Comparison of ENCODE assay signal across 9 cellular contexts in the genomic region with DNA sequence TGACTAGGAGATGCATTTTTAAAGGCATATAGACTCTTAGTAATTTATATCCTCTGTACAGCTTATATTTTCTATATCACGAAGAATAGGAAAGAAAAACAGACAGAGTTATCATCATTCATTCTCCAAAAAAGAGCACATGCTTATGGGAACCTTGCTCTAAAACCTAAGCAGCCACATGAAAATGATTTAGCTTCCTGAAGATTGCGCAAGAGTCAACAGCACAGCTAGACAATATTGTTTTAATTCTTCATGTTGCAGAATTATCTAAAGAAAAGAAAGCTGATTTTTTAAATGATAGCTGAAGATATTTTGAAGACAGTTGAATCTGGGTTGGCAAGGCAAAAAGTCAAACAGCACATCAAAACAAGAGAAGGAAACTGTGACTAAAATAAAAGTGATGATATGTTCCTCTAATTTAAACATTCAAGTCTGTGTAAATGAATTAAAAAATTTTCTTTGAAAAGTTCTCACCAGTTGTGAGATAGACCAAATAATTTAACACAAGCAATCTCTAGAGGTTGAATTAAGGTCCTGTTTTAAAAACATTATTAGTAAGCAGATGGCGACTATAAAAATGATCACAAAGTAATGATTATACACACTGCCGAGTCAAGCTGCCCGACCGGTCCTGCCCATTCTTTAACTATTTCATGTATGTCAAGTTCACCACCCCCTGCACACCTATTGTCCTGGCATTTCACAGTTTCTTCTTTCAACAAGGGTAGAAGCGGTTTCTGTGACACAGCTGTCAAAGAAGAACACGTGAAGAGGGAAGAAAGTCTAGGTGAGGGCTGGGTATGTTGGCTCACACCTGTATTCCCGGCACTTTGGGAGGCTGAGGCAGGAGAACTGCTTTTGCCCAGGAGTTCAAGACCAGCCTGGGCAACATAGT.
DNase-seq lines count a peak whose midpoint lies in the region; ATAC-seq and TF ChIP-seq lines count a peak whose summit lies in the region.
"Had no signal": no experiment of that assay in that cellular context is flagged by ENCODE, and none has a peak within 500 bp of the region (broad histone marks: within the 10 kb centered on the region; RNA-seq: fewer than 3 reads in every experiment).

No MANE protein-coding gene starts in this region.

- H3K36me3 ChIP-seq in suprapubic skin (no peaks in the 10 kb centered on the region), HAP-1 (replicated peaks) (no peaks in the 10 kb centered on the region)

- 38% methylated on average over 9 of the region's 9 CpGs for WGBS in suprapubic skin

- in situ Hi-C loops in HAP-1 (cut with MboI; ENCODE audit: low sequenced_read_pairs), result no loop called here

- TF ChIP-seq EP300 in suprapubic skin (IDR thresholded peaks at IDR 0.05), result no peak

- H3K27me3 ChIP-seq in suprapubic skin (no peaks in the 10 kb centered on the region), HAP-1 (ENCODE audit: low read depth) (peaks cover 3% of the 10 kb centered on the region; the same call in 1 of the 2 replicates)

- no peaks in the 10 kb centered on the region for H3K27me3 Mint-ChIP-seq in activated CD4-positive, alpha-beta memory T cell treated with anti-CD3 and anti-CD28 coated beads for 36 hours

- H3K4me3 Mint-ChIP-seq in activated CD4-positive, alpha-beta memory T cell treated with anti-CD3 and anti-CD28 coated beads for 36 hours, result peak overlapping the region; percentile 7

- DNase-seq in SKM-1 treated with dmso at 0.1 percent for 144 hours (lab: John Stamatoyannopoulos, UW; ENCODE audit: unreplicated experiment), result peak; percentile 10
- DNase-seq in SKM-1 (lab: John Stamatoyannopoulos, UW; ENCODE audit: unreplicated experiment), result no peak
- no peak for DNase-seq in activated CD4-positive, alpha-beta memory T cell treated with anti-CD3 and anti-CD28 coated beads for 36 hours
- DNase-seq in fibroblast of mammary gland (ENCODE audit: low read depth), result peak; percentile 74
- DNase-seq in suprapubic skin (ENCODE audit: low spot score in 2 of 2), result no peak
- no peak for DNase-seq in stimulated activated CD4-positive, alpha-beta T cell treated with anti-CD3 and anti-CD28 coated beads, Interleukin-4, amount 100 ng/mL, for 4 hours
- no peak for DNase-seq in HAP-1 (ENCODE audit: low spot score in 2 of 2)
- DNase-seq: posterior cingulate gyrus had no signal

- H3K9me3 Mint-ChIP-seq in activated CD4-positive, alpha-beta memory T cell treated with anti-CD3 and anti-CD28 coated beads for 36 hours, result no peaks in the 10 kb centered on the region

- H3K4me3 ChIP-seq in fibroblast of mammary gland (ENCODE audit: control insufficient read depth, low read depth, low read length), result no peak overlapping the region
- no peak overlapping the region for H3K4me3 ChIP-seq in suprapubic skin
- no peak overlapping the region for H3K4me3 ChIP-seq in HAP-1

- H3K27ac ChIP-seq in suprapubic skin, result peak overlapping the region; percentile 40

- H3K4me1 ChIP-seq in suprapubic skin (peaks cover 30% of the 10 kb centered on the region), HAP-1 (peaks cover 10% of the 10 kb centered on the region)

- TF ChIP-seq CTCF in fibroblast of mammary gland (conservative IDR thresholded peaks at IDR 0.05; ENCODE audit: control insufficient read depth, insufficient read depth, low read depth, low read length), result no peak
- TF ChIP-seq CTCF in suprapubic skin (IDR thresholded peaks at IDR 0.05), result no peak

- CTCF ChIA-PET in activated CD4-positive, alpha-beta memory T cell treated with anti-CD3 and anti-CD28 coated beads for 36 hours (lab: Charles Lee), result interaction anchor here (1.0 to 3.2 kb wide), 7 partner anchors 9 to 194 kb away, joined by 3 to 24 read pairs (median 4); a partner anchor contains a TSS

- no peaks in the 10 kb centered on the region for H3K9me3 ChIP-seq in suprapubic skin
- no peaks in the 10 kb centered on the region for H3K9me3 ChIP-seq in HAP-1

- POLR2A ChIA-PET in activated CD4-positive, alpha-beta memory T cell treated with anti-CD3 and anti-CD28 coated beads for 36 hours (lab: Charles Lee), result interaction anchor here (0.6 to 4.6 kb wide), 4 partner anchors 69 to 292 kb away, joined by 3 to 47 read pairs (median 4); a partner anchor contains a TSS

- H3K36me3 Mint-ChIP-seq in activated CD4-positive, alpha-beta memory T cell treated with anti-CD3 and anti-CD28 coated beads for 36 hours, result no peaks in the 10 kb centered on the region

- no peak for TF ChIP-seq POLR2A in suprapubic skin (IDR thresholded peaks at IDR 0.05)

- peak overlapping the region; percentile 72 for H3K27ac Mint-ChIP-seq in activated CD4-positive, alpha-beta memory T cell treated with anti-CD3 and anti-CD28 coated beads for 36 hours

- H3K4me1 Mint-ChIP-seq in activated CD4-positive, alpha-beta memory T cell treated with anti-CD3 and anti-CD28 coated beads for 36 hours (ENCODE audit: low read depth), result peaks cover 81% of the 10 kb centered on the region

- no peak for ATAC-seq in GM21825 (IDR thresholded peaks at IDR 0.05; ENCODE audit: unreplicated experiment)

- intact Hi-C loops in activated CD4-positive, alpha-beta memory T cell treated with anti-CD3 and anti-CD28 coated beads for 36 hours (cut with micrococcal nuclease), result loop anchor here (5.0 to 10.0 kb wide), 6 partner anchors 152 to 483 kb away; a partner anchor contains a TSS

Comparison
In these comparisons a context has a peak if more than half of its experiments do, and no peak if none do; other contexts are left out.
1. DNase-seq: peak in SKM-1 treated with dmso at 0.1 percent for 144 hours (single experiment) and fibroblast of mammary gland (single experiment); none in SKM-1 (single experiment), activated CD4-positive, alpha-beta memory T cell treated with anti-CD3 and anti-CD28 coated beads for 36 hours (single experiment), suprapubic skin (0 of 2), stimulated activated CD4-positive, alpha-beta T cell treated with anti-CD3 and anti-CD28 coated beads, Interleukin-4, amount 100 ng/mL, for 4 hours (0 of 2) and HAP-1 (0 of 2).